In the genomic region with DNA sequence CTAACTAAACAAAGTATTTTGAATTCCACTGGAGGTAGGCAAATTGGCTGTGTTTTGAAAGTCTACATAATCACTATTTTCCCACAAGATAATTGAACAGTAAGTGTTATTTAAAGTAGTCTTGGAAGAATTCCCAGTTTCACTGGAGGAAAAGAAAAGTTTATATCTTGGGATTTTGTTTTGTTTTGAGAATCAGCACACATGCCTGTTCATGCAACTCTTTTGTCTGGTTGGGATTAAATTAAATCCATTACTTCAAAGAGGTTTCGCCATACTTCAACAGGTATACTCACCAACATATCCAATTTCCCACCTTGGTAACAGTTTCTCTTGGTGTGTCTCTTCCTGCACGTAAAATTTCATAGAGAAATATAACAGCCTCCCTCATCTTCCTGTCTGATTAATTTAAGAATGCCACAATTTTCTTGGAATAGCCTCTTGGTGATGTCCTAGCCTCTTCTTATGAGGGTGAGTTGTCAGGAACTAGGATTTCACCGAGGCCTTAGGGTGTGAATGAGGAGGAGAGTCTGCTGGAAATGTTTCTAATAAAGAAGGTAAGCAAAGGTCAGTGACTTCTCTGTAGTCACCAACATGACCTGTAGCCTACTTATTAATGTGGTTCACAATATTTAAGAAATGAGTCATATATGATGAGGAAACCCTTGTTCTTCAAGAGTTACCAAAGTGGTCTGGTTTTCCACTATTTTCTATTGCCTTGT, we compare ENCODE assay signal across 11 cellular contexts. TPM values are rescaled to one million over a fixed set of nuclear protein-coding genes. Genes with fewer than 3 reads are reported as not detected.
DNase-seq lines count a peak whose midpoint lies in the region; ATAC-seq and TF ChIP-seq lines count a peak whose summit lies in the region.
"Had no signal": no experiment of that assay in that cellular context is flagged by ENCODE, and none has a peak within 500 bp of the region (broad histone marks: within the 10 kb centered on the region; RNA-seq: fewer than 3 reads in every experiment).

No MANE protein-coding gene starts in this region.

- H3K79me2 ChIP-seq in osteoblast (ENCODE audit: insufficient read depth, low read length): no peaks in the 10 kb centered on the region

- CTCF ChIA-PET in BJ (lab: Yijun Ruan, JAX): interaction anchor here (2.0 kb wide), 1 partner anchor 12 kb away, joined by 5 read pairs; no protein-coding TSS in a partner anchor
- CTCF ChIA-PET in A673 (lab: Charles Lee): no interaction called here

- H3K36me3 ChIP-seq in BJ (ENCODE audit: control insufficient read depth, insufficient read depth, low read length): no peaks in the 10 kb centered on the region
- no peaks in the 10 kb centered on the region for H3K36me3 ChIP-seq in osteoblast (ENCODE audit: insufficient read depth, low read length)
- H3K36me3 ChIP-seq in A673 (ENCODE audit: insufficient read depth, low read length, poor library complexity, severe bottlenecking): no peaks in the 10 kb centered on the region
- H3K36me3 ChIP-seq: prostate gland, SJCRH30 had no signal

- intact Hi-C loops in A673 (cut with micrococcal nuclease; ENCODE audit: unreplicated experiment): no loop called here

- H3K4me1 ChIP-seq in osteoblast (ENCODE audit: insufficient read depth, low read length): peaks cover 32% of the 10 kb centered on the region
- peaks cover 5% of the 10 kb centered on the region for H3K4me1 ChIP-seq in A673 (ENCODE audit: insufficient read depth, low read length, poor library complexity, severe bottlenecking)
- H3K4me1 ChIP-seq: prostate gland, SJCRH30 had no signal

- H3K4me3 ChIP-seq in BJ (ENCODE audit: low read depth, low read length) (no peak overlapping the region), osteoblast (ENCODE audit: insufficient read depth, low read length) (no peak overlapping the region), A673 (ENCODE audit: low read depth, low read length, poor library complexity, severe bottlenecking) (no peak overlapping the region)
- H3K4me3 ChIP-seq: prostate gland, SJCRH30 had no signal

- peak overlapping the region; percentile 42 for H3K4me2 ChIP-seq in osteoblast (ENCODE audit: insufficient read depth, low read length)

- no peak for TF ChIP-seq CTCF in BJ (IDR thresholded peaks at IDR 0.05; ENCODE audit: insufficient read depth, low read depth, low read length)
- no peak for TF ChIP-seq CTCF in osteoblast (IDR thresholded peaks at IDR 0.05; ENCODE audit: extremely low read depth, low read depth, low read length)
- no peak for TF ChIP-seq CTCF in A673 (conservative IDR thresholded peaks at IDR 0.05; ENCODE audit: low read depth, low read length)

- DNase-seq in BJ (ENCODE audit: low read depth) (peak; percentile 37), NCI-H2227 treated with DMSO at 0.1 percent for 48 hours (lab: John Stamatoyannopoulos, UW) (peak; percentile 20), dermis blood vessel endothelial cell (peak; percentile 85), osteoblast (ENCODE audit: insufficient read length, low spot score, missing footprints) (no peak), activated T-cell treated with anti-CD3 and anti-CD28 coated beads for 4 hours (no peak), A673 (ENCODE audit: low spot score) (no peak)
- DNase-seq: NCI-H2029 treated with DMSO at 0.1 percent for 48 hours, SJCRH30 had no signal

- H3K27me3 ChIP-seq in BJ (ENCODE audit: control insufficient read depth, insufficient read depth, low read length) (no peaks in the 10 kb centered on the region), osteoblast (ENCODE audit: insufficient read depth, low read length) (no peaks in the 10 kb centered on the region), A673 (replicated peaks; ENCODE audit: insufficient read depth, low read depth, low read length, poor library complexity) (no peaks in the 10 kb centered on the region)
- H3K27me3 ChIP-seq: SJCRH30 had no signal

- no peak overlapping the region for H2AFZ ChIP-seq in osteoblast (ENCODE audit: low read length)

- no TSS peak for BruUV-seq in A673 (replicated peaks; lab: Mats Ljungman, UMichigan)

- POLR2A ChIA-PET in BJ (lab: Charles Lee) (no interaction called here), A673 (lab: Charles Lee; ENCODE audit: low non-redundant PET) (no interaction called here)

- no peaks in the 10 kb centered on the region for H4K20me1 ChIP-seq in osteoblast (ENCODE audit: insufficient read depth, low read length)

- H3K27ac ChIP-seq in osteoblast (ENCODE audit: low read depth, low read length): peak overlapping the region; percentile 62
- no peak overlapping the region for H3K27ac ChIP-seq in A673 (ENCODE audit: low read depth, low read length, poor library complexity, severe bottlenecking)
- H3K27ac ChIP-seq: prostate gland, SJCRH30 had no signal

- ATAC-seq in GM18502 (IDR thresholded peaks at IDR 0.05; ENCODE audit: poor library complexity, unreplicated experiment) (no peak), HG02870 (IDR thresholded peaks at IDR 0.05; ENCODE audit: unreplicated experiment) (no peak)

- no peaks in the 10 kb centered on the region for H3K9me3 ChIP-seq in osteoblast (ENCODE audit: low read depth, low read length)
- no peaks in the 10 kb centered on the region for H3K9me3 ChIP-seq in A673 (ENCODE audit: low read depth, low read length, poor library complexity, severe bottlenecking)
- H3K9me3 ChIP-seq: prostate gland, SJCRH30 had no signal

RNA-seq across cellular contexts. Expression of gene ITGA2, which starts 48.1 kb away (rescaled TPM):
- polyA plus RNA-seq in BJ (2011; rRNA removed): 5.3 and 10.1 TPM in 2 replicates
- 8.4 and 10.4 TPM in 2 replicates for polyA minus RNA-seq in BJ (2011; rRNA and poly(A)+ RNA removed)
- total RNA-seq in dermis blood vessel endothelial cell (44.9 and 90.6 TPM in 2 replicates), osteoblast (2.7 and 2.9 TPM in 2 replicates), A673 (2021) (0.69 and 0.92 TPM in 2 replicates)

Comparison
In these comparisons a context has a peak if more than half of its experiments do, and no peak if none do; other contexts are left out.
1. DNase-seq: peak in BJ (single experiment), NCI-H2227 treated with DMSO at 0.1 percent for 48 hours (single experiment) and dermis blood vessel endothelial cell (single experiment); none in osteoblast (single experiment), activated T-cell treated with anti-CD3 and anti-CD28 coated beads for 4 hours (single experiment) and A673 (single experiment).
2. RNA of gene ITGA2, which starts 48.1 kb away (total RNA-seq): 44.9 to 90.6 TPM in dermis blood vessel endothelial cell; 2.7 to 2.9 TPM in osteoblast and 0.69 to 0.92 TPM in A673; every median in the first group is over 10 times any median in the second.